Comparison of ENCODE assay signal across 1 cellular context in genomic region chr12:24920141-24920540, GRCh38.
TF ChIP-seq lines count a peak whose summit lies in the region.

No MANE protein-coding gene starts in this region.

TF ChIP-seq in SK-N-SH, 30 proteins besides CTCF, POLR2A, EP300 and RAD21 (continued from another document):
- TF ChIP-seq, protein P1, sequence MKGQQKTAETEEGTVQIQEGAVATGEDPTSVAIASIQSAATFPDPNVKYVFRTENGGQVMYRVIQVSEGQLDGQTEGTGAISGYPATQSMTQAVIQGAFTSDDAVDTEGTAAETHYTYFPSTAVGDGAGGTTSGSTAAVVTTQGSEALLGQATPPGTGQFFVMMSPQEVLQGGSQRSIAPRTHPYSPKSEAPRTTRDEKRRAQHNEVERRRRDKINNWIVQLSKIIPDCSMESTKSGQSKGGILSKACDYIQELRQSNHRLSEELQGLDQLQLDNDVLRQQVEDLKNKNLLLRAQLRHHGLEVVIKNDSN (IDR thresholded peaks at IDR 0.05; ENCODE audit: borderline replicate concordance, low read depth), result no peak
- TF ChIP-seq RFX5 (IDR thresholded peaks at IDR 0.05; ENCODE audit: low read length) (no peak), FOSL2 (IDR thresholded peaks at IDR 0.05; ENCODE audit: borderline replicate concordance, low read depth) (no peak), ZBTB33 (IDR thresholded peaks at IDR 0.05; ENCODE audit: borderline replicate concordance, low read depth) (no peak), RCOR1 (IDR thresholded peaks at IDR 0.05; ENCODE audit: low read length) (no peak)
- TF ChIP-seq, protein P2, sequence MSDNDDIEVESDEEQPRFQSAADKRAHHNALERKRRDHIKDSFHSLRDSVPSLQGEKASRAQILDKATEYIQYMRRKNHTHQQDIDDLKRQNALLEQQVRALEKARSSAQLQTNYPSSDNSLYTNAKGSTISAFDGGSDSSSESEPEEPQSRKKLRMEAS (IDR thresholded peaks at IDR 0.05; ENCODE audit: low read depth), result no peak
